Comparison of ENCODE assay signal across 8 cellular contexts in genomic region chr19:7294571-7295212, GRCh38. TPM values are rescaled to one million over a fixed set of nuclear protein-coding genes. Genes with fewer than 3 reads are reported as not detected.
DNase-seq lines count a peak whose midpoint lies in the region; ATAC-seq and TF ChIP-seq lines count a peak whose summit lies in the region.

No MANE protein-coding gene starts in this region.

- no peaks in the 10 kb centered on the region for H3K36me3 ChIP-seq in KOPT-K1 (ENCODE audit: insufficient read depth, low read length)
- H3K36me3 ChIP-seq in colonic mucosa = no peaks in the 10 kb centered on the region

- H3K4me3 ChIP-seq in AG09309 (ENCODE audit: control insufficient read depth, low read depth, low read length) (peak overlapping the region; percentile 75), colonic mucosa (peak overlapping the region; percentile 96)

- DNase-seq in AG09309 (ENCODE audit: low read depth) (no peak), SHP77 (lab: John Stamatoyannopoulos, UW) (peak; percentile 54), colonic mucosa (peak; percentile 79), left kidney (ENCODE audit: low read depth, low spot score) (peak; percentile 90)
- DNase-seq in stimulated activated CD4-positive, alpha-beta T cell treated with anti-CD3 and anti-CD28 coated beads, Interleukin-1b, Interleukin-23, amount 100 ng/mL, for 48 hours = peak; percentile 21
- no peak for DNase-seq in effector CD4-positive, alpha-beta T cell

- H3K4me1 ChIP-seq in colonic mucosa = peaks cover 7% of the 10 kb centered on the region

- peak overlapping the region; percentile 57 to 68 for H3K9ac ChIP-seq in colonic mucosa (ENCODE audit: low read depth in 2 of 2, low read length in 2 of 2)

- no peaks in the 10 kb centered on the region for H3K9me3 ChIP-seq in KOPT-K1 (ENCODE audit: insufficient read depth, low read length, poor library complexity, severe bottlenecking)
- H3K9me3 ChIP-seq in colonic mucosa = no peaks in the 10 kb centered on the region

- TF ChIP-seq CTCF in AG09309 (IDR thresholded peaks at IDR 0.05; ENCODE audit: control insufficient read depth, insufficient read depth, low read depth, low read length, missing control alignments) (no peak), colonic mucosa (IDR thresholded peaks at IDR 0.05) (no peak)

- intact Hi-C loops in colonic mucosa (cut with DNase I) = loop anchor here (5.0 kb wide), 1 partner anchor 97 kb away; no protein-coding TSS in a partner anchor

- ATAC-seq in GM18502 (IDR thresholded peaks at IDR 0.05; ENCODE audit: poor library complexity, unreplicated experiment) = peak; percentile 60

- H3K27ac ChIP-seq in KOPT-K1 (ENCODE audit: low read depth, low read length, poor library complexity, severe bottlenecking) = peak overlapping the region; percentile 28
- H3K27ac ChIP-seq in colonic mucosa = peak overlapping the region; percentile 71

- H3K27me3 ChIP-seq in colonic mucosa = no peaks in the 10 kb centered on the region

RNA-seq across cellular contexts. Expression of gene INSR, which starts 0.5 kb away (rescaled TPM):
- 10 to 100 TPM; 58.7 to 62.2 TPM for total RNA-seq in colonic mucosa

RNA-seq across cellular contexts. Expression of gene ARHGEF18, which starts 54.0 kb away (rescaled TPM):
- total RNA-seq in colonic mucosa = 100 to 1,000 TPM in 1 of 2 donors, 10 to 100 TPM in 1; 89.9 to 144 TPM

Comparison
In these comparisons a context has a peak if more than half of its experiments do, and no peak if none do; other contexts are left out.
1. DNase-seq: peak in SHP77 (2 of 2), colonic mucosa (single experiment), left kidney (single experiment) and stimulated activated CD4-positive, alpha-beta T cell treated with anti-CD3 and anti-CD28 coated beads, Interleukin-1b, Interleukin-23, amount 100 ng/mL, for 48 hours (single experiment); none in AG09309 (single experiment) and effector CD4-positive, alpha-beta T cell (single experiment).